8 cellular contexts compared by ENCODE assay signal in the genomic region with DNA sequence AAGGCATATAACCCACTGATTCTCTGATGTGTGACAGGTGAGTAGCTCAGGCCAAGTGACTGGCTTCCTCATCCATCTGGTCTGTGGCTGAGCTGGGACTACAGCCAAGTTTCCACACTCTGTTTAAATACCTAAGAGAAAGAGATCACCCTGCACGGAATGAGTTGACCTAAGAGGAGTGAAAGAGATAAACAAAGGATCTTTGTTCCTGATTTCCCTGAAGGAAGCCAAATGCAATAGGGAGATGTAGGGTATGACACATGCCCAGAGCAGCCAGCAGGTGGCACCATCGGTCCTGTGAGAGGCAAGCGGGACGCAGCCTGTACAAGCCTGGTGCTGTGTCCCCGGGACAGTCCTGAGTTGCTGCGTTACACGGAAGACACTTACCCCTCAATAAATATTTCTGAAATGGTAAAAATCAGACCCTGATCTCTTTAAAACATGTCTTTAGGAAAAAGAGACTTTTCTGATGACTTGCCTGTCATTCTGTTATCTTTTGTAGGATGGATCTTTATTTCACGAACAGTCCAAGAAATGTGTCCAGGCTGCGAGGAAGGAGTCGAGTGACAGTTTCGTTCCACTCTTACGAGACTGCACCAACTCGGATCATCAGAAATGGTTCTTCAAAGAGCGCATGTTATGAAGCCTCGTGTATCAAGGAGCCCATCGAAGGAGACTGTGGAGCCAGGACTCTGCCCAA. TPM values are rescaled to one million over a fixed set of nuclear protein-coding genes. Genes with fewer than 3 reads are reported as not detected.
DNase-seq lines count a peak whose midpoint lies in the region; ATAC-seq and TF ChIP-seq lines count a peak whose summit lies in the region.

No MANE protein-coding gene starts in this region.

- H3K4me3 ChIP-seq in SJSA1, result peak overlapping the region; percentile 5

- peak in 2 of 3 donors; percentile 55 to 72 for TF ChIP-seq CTCF in omental fat pad (IDR thresholded peaks at IDR 0.05)

- H3K9me3 ChIP-seq in SJSA1 (replicated peaks), result no peaks in the 10 kb centered on the region

- ATAC-seq in GM21737 (IDR thresholded peaks at IDR 0.05; ENCODE audit: unreplicated experiment) (peak; percentile 98), omental fat pad (ENCODE audit: low FRiP score) (peak; percentile 95)

- peak; percentile 38 for DNase-seq in DMS79 (lab: John Stamatoyannopoulos, UW)
- peak; percentile 88 for DNase-seq in LoVo (ENCODE audit: low spot score)
- peak; percentile 79 to 87 for DNase-seq in SJSA1 (ENCODE audit: low read depth in 1 of 2, low spot score in 2 of 2)
- DNase-seq in activated gamma-delta T cell treated with anti-CD3 and anti-CD28 coated beads, Interleukin-2, amount 50 U/mL, for 16 hours (ENCODE audit: low read depth), result peak; percentile 49
- DNase-seq in germinal center (ENCODE audit: low spot score), result peak; percentile 73
- DNase-seq in omental fat pad (ENCODE audit: low spot score), result peak; percentile 86
- DNase-seq in superior temporal gyrus (ENCODE audit: extremely low spot score), result peak; percentile 97

- H3K4me1 ChIP-seq in SJSA1 (replicated peaks), result no peaks in the 10 kb centered on the region

- H3K36me3 ChIP-seq in SJSA1, result no peaks in the 10 kb centered on the region

- H3K27me3 ChIP-seq in SJSA1 (replicated peaks), result no peaks in the 10 kb centered on the region; the same call in 1 of the 2 replicates

- H3K27ac ChIP-seq in SJSA1, result no peak overlapping the region

RNA-seq across cellular contexts. Expression of gene GALNT12, which starts 41.1 kb away (rescaled TPM):
- total RNA-seq in SJSA1 (2014; rRNA removed; shearing (Covaris generic)), result 0.22 and 0.74 TPM in 2 replicates
- 1 to 10 TPM; 1.6 to 6.6 (median 4.5) TPM for total RNA-seq in omental fat pad

RNA-seq across cellular contexts. Expression of gene ANKS6, which starts 52.2 kb away (rescaled TPM):
- total RNA-seq in SJSA1 (2014; rRNA removed; shearing (Covaris generic)), result 8.4 and 9.6 TPM in 2 replicates
- total RNA-seq in omental fat pad, result 10 to 100 TPM; 14.7 to 24.7 (median 20.4) TPM

Comparison
In these comparisons a context has a peak if more than half of its experiments do, and no peak if none do; other contexts are left out.
1. DNase-seq: peak in every context shown above with its lines; median percentile 97 in superior temporal gyrus; 88 in LoVo; 86 in omental fat pad; 83 in SJSA1; 73 in germinal center; 49 in activated gamma-delta T cell treated with anti-CD3 and anti-CD28 coated beads, Interleukin-2, amount 50 U/mL, for 16 hours; 38 in DMS79.